In the genomic region with DNA sequence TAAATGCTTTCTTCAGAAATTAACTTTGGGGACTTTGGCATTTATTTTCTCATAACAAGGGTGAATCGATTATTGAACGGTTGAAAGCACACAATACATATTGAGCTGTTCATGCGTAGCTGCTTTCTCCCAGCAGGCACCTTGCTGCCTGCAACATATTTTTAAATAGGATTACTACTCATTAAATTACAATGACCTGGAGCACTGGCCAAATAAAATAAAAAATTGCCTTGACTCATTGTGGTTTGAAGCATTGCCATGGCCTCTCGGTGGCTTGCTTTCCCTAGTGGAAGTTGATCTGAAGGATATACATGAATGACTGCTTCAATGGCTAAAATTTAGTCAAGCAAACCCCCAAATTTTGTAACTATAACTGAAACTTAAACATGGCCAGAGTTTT, we compare ENCODE assay signal across 1 cellular context.
TF ChIP-seq lines count a peak whose summit lies in the region.

No MANE protein-coding gene starts in this region.

TF ChIP-seq in HepG2, 621 proteins besides CTCF, POLR2A, EP300 and RAD21 (continued from another document):
- TF ChIP-seq, protein P1, sequence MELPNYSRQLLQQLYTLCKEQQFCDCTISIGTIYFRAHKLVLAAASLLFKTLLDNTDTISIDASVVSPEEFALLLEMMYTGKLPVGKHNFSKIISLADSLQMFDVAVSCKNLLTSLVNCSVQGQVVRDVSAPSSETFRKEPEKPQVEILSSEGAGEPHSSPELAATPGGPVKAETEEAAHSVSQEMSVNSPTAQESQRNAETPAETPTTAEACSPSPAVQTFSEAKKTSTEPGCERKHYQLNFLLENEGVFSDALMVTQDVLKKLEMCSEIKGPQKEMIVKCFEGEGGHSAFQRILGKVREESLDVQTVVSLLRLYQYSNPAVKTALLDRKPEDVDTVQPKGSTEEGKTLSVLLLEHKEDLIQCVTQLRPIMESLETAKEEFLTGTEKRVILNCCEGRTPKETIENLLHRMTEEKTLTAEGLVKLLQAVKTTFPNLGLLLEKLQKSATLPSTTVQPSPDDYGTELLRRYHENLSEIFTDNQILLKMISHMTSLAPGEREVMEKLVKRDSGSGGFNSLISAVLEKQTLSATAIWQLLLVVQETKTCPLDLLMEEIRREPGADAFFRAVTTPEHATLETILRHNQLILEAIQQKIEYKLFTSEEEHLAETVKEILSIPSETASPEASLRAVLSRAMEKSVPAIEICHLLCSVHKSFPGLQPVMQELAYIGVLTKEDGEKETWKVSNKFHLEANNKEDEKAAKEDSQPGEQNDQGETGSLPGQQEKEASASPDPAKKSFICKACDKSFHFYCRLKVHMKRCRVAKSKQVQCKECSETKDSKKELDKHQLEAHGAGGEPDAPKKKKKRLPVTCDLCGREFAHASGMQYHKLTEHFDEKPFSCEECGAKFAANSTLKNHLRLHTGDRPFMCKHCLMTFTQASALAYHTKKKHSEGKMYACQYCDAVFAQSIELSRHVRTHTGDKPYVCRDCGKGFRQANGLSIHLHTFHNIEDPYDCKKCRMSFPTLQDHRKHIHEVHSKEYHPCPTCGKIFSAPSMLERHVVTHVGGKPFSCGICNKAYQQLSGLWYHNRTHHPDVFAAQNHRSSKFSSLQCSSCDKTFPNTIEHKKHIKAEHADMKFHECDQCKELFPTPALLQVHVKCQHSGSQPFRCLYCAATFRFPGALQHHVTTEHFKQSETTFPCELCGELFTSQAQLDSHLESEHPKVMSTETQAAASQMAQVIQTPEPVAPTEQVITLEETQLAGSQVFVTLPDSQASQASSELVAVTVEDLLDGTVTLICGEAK (IDR thresholded peaks at IDR 0.05) = no peak
- TF ChIP-seq, protein P1 (CRISPR knock-in tag; IDR thresholded peaks at IDR 0.05) = no peak
- TF ChIP-seq, protein P2, sequence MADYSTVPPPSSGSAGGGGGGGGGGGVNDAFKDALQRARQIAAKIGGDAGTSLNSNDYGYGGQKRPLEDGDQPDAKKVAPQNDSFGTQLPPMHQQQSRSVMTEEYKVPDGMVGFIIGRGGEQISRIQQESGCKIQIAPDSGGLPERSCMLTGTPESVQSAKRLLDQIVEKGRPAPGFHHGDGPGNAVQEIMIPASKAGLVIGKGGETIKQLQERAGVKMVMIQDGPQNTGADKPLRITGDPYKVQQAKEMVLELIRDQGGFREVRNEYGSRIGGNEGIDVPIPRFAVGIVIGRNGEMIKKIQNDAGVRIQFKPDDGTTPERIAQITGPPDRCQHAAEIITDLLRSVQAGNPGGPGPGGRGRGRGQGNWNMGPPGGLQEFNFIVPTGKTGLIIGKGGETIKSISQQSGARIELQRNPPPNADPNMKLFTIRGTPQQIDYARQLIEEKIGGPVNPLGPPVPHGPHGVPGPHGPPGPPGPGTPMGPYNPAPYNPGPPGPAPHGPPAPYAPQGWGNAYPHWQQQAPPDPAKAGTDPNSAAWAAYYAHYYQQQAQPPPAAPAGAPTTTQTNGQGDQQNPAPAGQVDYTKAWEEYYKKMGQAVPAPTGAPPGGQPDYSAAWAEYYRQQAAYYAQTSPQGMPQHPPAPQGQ (CRISPR knock-in tag; IDR thresholded peaks at IDR 0.05; ENCODE audit: borderline replicate concordance) = no peak
- TF ChIP-seq SMARCE1 (IDR thresholded peaks at IDR 0.05; ENCODE audit: borderline replicate concordance) (no peak), CEBPB (IDR thresholded peaks at IDR 0.05; ENCODE audit: borderline replicate concordance, low read depth, low read length) (no peak), ZNF367 (CRISPR knock-in tag; IDR thresholded peaks at IDR 0.05; ENCODE audit: borderline replicate concordance) (no peak), ZNF260 (CRISPR knock-in tag; IDR thresholded peaks at IDR 0.05; ENCODE audit: borderline replicate concordance, low read depth) (no peak), SALL1 (CRISPR knock-in tag; IDR thresholded peaks at IDR 0.05) (no peak), SPEN (CRISPR knock-in tag; IDR thresholded peaks at IDR 0.05; ENCODE audit: low read depth) (no peak), BORCS8-MEF2B (CRISPR knock-in tag; IDR thresholded peaks at IDR 0.05) (no peak)
- TF ChIP-seq, protein P3, sequence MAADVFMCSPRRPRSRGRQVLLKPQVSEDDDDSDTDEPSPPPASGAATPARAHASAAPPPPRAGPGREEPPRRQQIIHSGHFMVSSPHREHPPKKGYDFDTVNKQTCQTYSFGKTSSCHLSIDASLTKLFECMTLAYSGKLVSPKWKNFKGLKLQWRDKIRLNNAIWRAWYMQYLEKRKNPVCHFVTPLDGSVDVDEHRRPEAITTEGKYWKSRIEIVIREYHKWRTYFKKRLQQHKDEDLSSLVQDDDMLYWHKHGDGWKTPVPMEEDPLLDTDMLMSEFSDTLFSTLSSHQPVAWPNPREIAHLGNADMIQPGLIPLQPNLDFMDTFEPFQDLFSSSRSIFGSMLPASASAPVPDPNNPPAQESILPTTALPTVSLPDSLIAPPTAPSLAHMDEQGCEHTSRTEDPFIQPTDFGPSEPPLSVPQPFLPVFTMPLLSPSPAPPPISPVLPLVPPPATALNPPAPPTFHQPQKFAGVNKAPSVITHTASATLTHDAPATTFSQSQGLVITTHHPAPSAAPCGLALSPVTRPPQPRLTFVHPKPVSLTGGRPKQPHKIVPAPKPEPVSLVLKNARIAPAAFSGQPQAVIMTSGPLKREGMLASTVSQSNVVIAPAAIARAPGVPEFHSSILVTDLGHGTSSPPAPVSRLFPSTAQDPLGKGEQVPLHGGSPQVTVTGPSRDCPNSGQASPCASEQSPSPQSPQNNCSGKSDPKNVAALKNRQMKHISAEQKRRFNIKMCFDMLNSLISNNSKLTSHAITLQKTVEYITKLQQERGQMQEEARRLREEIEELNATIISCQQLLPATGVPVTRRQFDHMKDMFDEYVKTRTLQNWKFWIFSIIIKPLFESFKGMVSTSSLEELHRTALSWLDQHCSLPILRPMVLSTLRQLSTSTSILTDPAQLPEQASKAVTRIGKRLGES (CRISPR knock-in tag; IDR thresholded peaks at IDR 0.05; ENCODE audit: borderline replicate concordance) = no peak
- TF ChIP-seq, protein P4, sequence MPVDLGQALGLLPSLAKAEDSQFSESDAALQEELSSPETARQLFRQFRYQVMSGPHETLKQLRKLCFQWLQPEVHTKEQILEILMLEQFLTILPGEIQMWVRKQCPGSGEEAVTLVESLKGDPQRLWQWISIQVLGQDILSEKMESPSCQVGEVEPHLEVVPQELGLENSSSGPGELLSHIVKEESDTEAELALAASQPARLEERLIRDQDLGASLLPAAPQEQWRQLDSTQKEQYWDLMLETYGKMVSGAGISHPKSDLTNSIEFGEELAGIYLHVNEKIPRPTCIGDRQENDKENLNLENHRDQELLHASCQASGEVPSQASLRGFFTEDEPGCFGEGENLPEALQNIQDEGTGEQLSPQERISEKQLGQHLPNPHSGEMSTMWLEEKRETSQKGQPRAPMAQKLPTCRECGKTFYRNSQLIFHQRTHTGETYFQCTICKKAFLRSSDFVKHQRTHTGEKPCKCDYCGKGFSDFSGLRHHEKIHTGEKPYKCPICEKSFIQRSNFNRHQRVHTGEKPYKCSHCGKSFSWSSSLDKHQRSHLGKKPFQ (CRISPR knock-in tag; IDR thresholded peaks at IDR 0.05; ENCODE audit: insufficient replicate concordance) = no peak
